8 cellular contexts compared by ENCODE assay signal in genomic region chr10:930415-931325, GRCh38. TPM values are rescaled to one million over a fixed set of nuclear protein-coding genes. Genes with fewer than 3 reads are reported as not detected.
DNase-seq lines count a peak whose midpoint lies in the region; TF ChIP-seq lines count a peak whose summit lies in the region.

No MANE protein-coding gene starts in this region.

- H3K27ac Mint-ChIP-seq in activated naive CD4-positive, alpha-beta T cell treated with anti-CD3 and anti-CD28 coated beads, Interleukin-2, amount 50 U/mL, for 24 hours, result peak overlapping the region; percentile 95

- peak; percentile 51 for DNase-seq in AG10803 (ENCODE audit: low read depth)
- DNase-seq in GM20000 (ENCODE audit: low spot score), result peak; percentile 38
- DNase-seq in NT2/D1 (ENCODE audit: low read depth, low spot score), result no peak
- peak; percentile 24 to 78 for DNase-seq in cardiac muscle cell (ENCODE audit: low read depth in 1 of 2, low spot score in 1 of 2)
- DNase-seq in NCI-H446 (lab: John Stamatoyannopoulos, UW), result no peak
- DNase-seq in NCI-H1105 (lab: John Stamatoyannopoulos, UW), result no peak

- no peaks in the 10 kb centered on the region for H3K27me3 Mint-ChIP-seq in activated naive CD4-positive, alpha-beta T cell treated with anti-CD3 and anti-CD28 coated beads, Interleukin-2, amount 50 U/mL, for 24 hours

- peak overlapping the region; percentile 95 for H3K4me3 Mint-ChIP-seq in activated naive CD4-positive, alpha-beta T cell treated with anti-CD3 and anti-CD28 coated beads, Interleukin-2, amount 50 U/mL, for 24 hours

- peak overlapping the region; percentile 83 for H3K4me2 ChIP-seq in parathyroid adenoma (ENCODE audit: low read length)

- peak overlapping the region; percentile 83 for H3K4me3 ChIP-seq in AG10803 (ENCODE audit: low read length)
- H3K4me3 ChIP-seq in NT2/D1 (ENCODE audit: insufficient read length, low read depth), result peak overlapping the region; percentile 82
- H3K4me3 ChIP-seq in cardiac muscle cell, result peak overlapping the region; percentile 97
- peak overlapping the region; percentile 69 for H3K4me3 ChIP-seq in parathyroid adenoma (ENCODE audit: low read depth, low read length)

- H3K4me1 ChIP-seq in NT2/D1 (ENCODE audit: insufficient read depth, insufficient read length), result no peaks in the 10 kb centered on the region
- H3K4me1 ChIP-seq in cardiac muscle cell (ENCODE audit: low read depth), result peaks cover 14% of the 10 kb centered on the region
- no peaks in the 10 kb centered on the region for H3K4me1 ChIP-seq in parathyroid adenoma

- H3K9ac ChIP-seq in NT2/D1 (ENCODE audit: insufficient read length, low read depth) (peak overlapping the region; percentile 88), parathyroid adenoma (no peak overlapping the region)

- no peaks in the 10 kb centered on the region for H3K9me3 Mint-ChIP-seq in activated naive CD4-positive, alpha-beta T cell treated with anti-CD3 and anti-CD28 coated beads, Interleukin-2, amount 50 U/mL, for 24 hours

- H3K36me3 Mint-ChIP-seq in activated naive CD4-positive, alpha-beta T cell treated with anti-CD3 and anti-CD28 coated beads, Interleukin-2, amount 50 U/mL, for 24 hours, result peaks cover 5% of the 10 kb centered on the region

- H3K79me2 ChIP-seq in parathyroid adenoma, result peaks cover 39% of the 10 kb centered on the region

- H3K9me3 ChIP-seq in NT2/D1 (ENCODE audit: insufficient read depth, low read length), result no peaks in the 10 kb centered on the region
- no peaks in the 10 kb centered on the region for H3K9me3 ChIP-seq in cardiac muscle cell (ENCODE audit: low read depth)
- no peaks in the 10 kb centered on the region for H3K9me3 ChIP-seq in parathyroid adenoma (ENCODE audit: control insufficient read depth, low read length)

- H3K27me3 ChIP-seq in NT2/D1 (ENCODE audit: insufficient read depth, insufficient read length) (no peaks in the 10 kb centered on the region), cardiac muscle cell (no peaks in the 10 kb centered on the region), parathyroid adenoma (ENCODE audit: control insufficient read depth, insufficient read depth, low read length) (no peaks in the 10 kb centered on the region)

- H2AFZ ChIP-seq in parathyroid adenoma, result no peak overlapping the region

- peaks cover 50% of the 10 kb centered on the region for H3K4me1 Mint-ChIP-seq in activated naive CD4-positive, alpha-beta T cell treated with anti-CD3 and anti-CD28 coated beads, Interleukin-2, amount 50 U/mL, for 24 hours

- H3K27ac ChIP-seq in cardiac muscle cell (peak overlapping the region; percentile 98), parathyroid adenoma (peak overlapping the region; percentile 64)

- TF ChIP-seq CTCF in AG10803 (conservative IDR thresholded peaks at IDR 0.05; ENCODE audit: low read length) (no peak), GM20000 (IDR thresholded peaks at IDR 0.05; ENCODE audit: extremely low read depth, missing control alignments) (peak; percentile 12), cardiac muscle cell (IDR thresholded peaks at IDR 0.05; ENCODE audit: low read depth, low read length) (no peak), parathyroid adenoma (IDR thresholded peaks at IDR 0.05) (no peak)

- H3K36me3 ChIP-seq in NT2/D1 (ENCODE audit: insufficient read depth, insufficient read length, low read length), result peaks cover 16% of the 10 kb centered on the region
- no peaks in the 10 kb centered on the region for H3K36me3 ChIP-seq in cardiac muscle cell
- H3K36me3 ChIP-seq in parathyroid adenoma (ENCODE audit: control insufficient read depth, insufficient read depth, low read length), result no peaks in the 10 kb centered on the region

RNA-seq across cellular contexts. Expression of gene LARP4B, which starts 0.8 kb away (rescaled TPM):
- 35.3 and 36.2 TPM in 2 replicates for total RNA-seq in cardiac muscle cell
- polyA plus RNA-seq in cardiac muscle cell, result 23.4 and 43.2 TPM in 2 replicates

RNA-seq across cellular contexts. Expression of gene GTPBP4, which starts 57.6 kb away (rescaled TPM):
- total RNA-seq in cardiac muscle cell, result 34.4 and 49.7 TPM in 2 replicates
- 42.1 and 51.2 TPM in 2 replicates for polyA plus RNA-seq in cardiac muscle cell

Comparison
In these comparisons a context has a peak if more than half of its experiments do, and no peak if none do; other contexts are left out.
1. DNase-seq: peak in AG10803 (single experiment), GM20000 (single experiment) and cardiac muscle cell (2 of 2); none in NT2/D1 (single experiment), NCI-H446 (0 of 2) and NCI-H1105 (single experiment).
2. Peak in every context shown above with its lines, with median percentiles within 50 percentile points of each other: H3K4me3 ChIP-seq.